In the genomic region with DNA sequence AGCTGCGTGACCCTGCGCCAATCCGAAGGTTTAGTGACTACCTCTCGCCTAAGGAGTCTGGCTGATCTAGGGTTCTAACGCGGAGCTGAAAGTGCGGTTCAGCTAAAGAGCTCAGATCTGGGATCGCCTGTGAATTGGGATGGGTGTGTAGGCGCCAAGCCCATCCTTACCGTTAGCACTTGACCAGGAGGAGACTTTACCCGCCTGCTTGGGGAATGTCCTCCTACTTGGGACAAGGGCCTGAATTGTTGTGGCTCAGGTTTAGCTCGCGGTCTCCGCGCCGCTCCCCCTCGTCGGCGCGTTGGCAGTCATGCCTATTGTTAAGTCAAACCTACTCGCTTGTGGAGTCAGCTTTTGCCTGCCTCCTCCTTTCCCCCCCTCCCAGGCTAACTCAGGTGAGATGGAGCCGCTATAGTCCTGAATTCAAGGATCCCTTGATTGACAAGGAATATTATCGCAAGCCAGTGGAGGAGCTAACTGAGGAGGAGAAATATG, we compare ENCODE assay signal across 8 cellular contexts. TPM values are rescaled to one million over a fixed set of nuclear protein-coding genes. Genes with fewer than 3 reads are reported as not detected.
DNase-seq lines count a peak whose midpoint lies in the region; ATAC-seq, FAIRE-seq and TF ChIP-seq lines count a peak whose summit lies in the region.

No MANE protein-coding gene starts in this region.

- TF ChIP-seq RAD21 in HepG2 (CRISPR knock-in tag; IDR thresholded peaks at IDR 0.05) = no peak

- H3K27me3 Mint-ChIP-seq in Calu3 (ENCODE audit: unreplicated experiment) (no peaks in the 10 kb centered on the region), astrocyte (ENCODE audit: low read depth, unreplicated experiment) (no peaks in the 10 kb centered on the region)

- 0% methylated on average over 20 of the region's 23 CpGs for WGBS in HepG2 (ENCODE audit: low lambda C conversion rate)

- H3K9me3 ChIP-seq in astrocyte (ENCODE audit: insufficient read depth, low read depth, low read length) = no peaks in the 10 kb centered on the region
- H3K9me3 ChIP-seq in HepG2 (ENCODE audit: low read length) = no peaks in the 10 kb centered on the region
- H3K9me3 ChIP-seq in tibial artery = no peaks in the 10 kb centered on the region

- CTCF ChIA-PET in Calu3 (lab: Charles Lee) = interaction anchor here (0.6 to 2.6 kb wide), 7 partner anchors 9 to 342 kb away, joined by 3 to 28 read pairs (median 4); partner anchors contain the start of gene MIF4GD
- CTCF ChIA-PET in HepG2 (lab: Yijun Ruan, JAX; ENCODE audit: low intra/inter-chr PET ratio, low total read pairs) = no interaction called here

- no peak for TF ChIP-seq POLR2A in HepG2 (IDR thresholded peaks at IDR 0.05; ENCODE audit: insufficient read depth in 1 of 2, low read depth in 2 of 2, low read length in 2 of 2)

- H3K36me3 ChIP-seq in astrocyte (ENCODE audit: insufficient read depth, low read length) (peaks cover 23% of the 10 kb centered on the region), HepG2 (replicated peaks in 1 of 2; ENCODE audit: control insufficient read depth in 1 of 2, insufficient read depth in 2 of 2, low read length in 2 of 2) (peaks cover 13 to 29% of the 10 kb centered on the region in 2 experiments), tibial artery (peaks cover 18 to 43% (median 23%) of the 10 kb centered on the region in 3 donors)

- FAIRE-seq in astrocyte (lab: Jason Lieb, UNC) (no peak), HepG2 (lab: Jason Lieb, UNC) (no peak)

- H3K4me1 ChIP-seq in astrocyte (ENCODE audit: insufficient read depth, low read length) (peaks cover 17% of the 10 kb centered on the region), HepG2 (ENCODE audit: insufficient read depth, low read length) (peaks cover 49% of the 10 kb centered on the region), tibial artery (peaks cover 6 to 35% (median 27%) of the 10 kb centered on the region in 4 donors)

- H3K79me2 ChIP-seq in astrocyte (ENCODE audit: insufficient read depth, low read length) (peaks cover 59% of the 10 kb centered on the region), HepG2 (ENCODE audit: insufficient read depth, low read length) (peaks cover 55% of the 10 kb centered on the region)

- H3K4me3 ChIP-seq in astrocyte (ENCODE audit: insufficient read depth, low read depth, low read length) = peak overlapping the region; percentile 93
- H3K4me3 ChIP-seq in HepG2 (replicated peaks in 1 of 3; ENCODE audit: insufficient read depth in 1 of 3, low read depth in 2 of 3, low read length in 3 of 3) = peak overlapping the region; percentile 72 to 89 (median 77)
- peak overlapping the region; percentile 98 for H3K4me3 ChIP-seq in tibial artery

- H3K9me3 Mint-ChIP-seq in Calu3 (ENCODE audit: low read depth, unreplicated experiment) (no peaks in the 10 kb centered on the region), astrocyte (ENCODE audit: unreplicated experiment) (no peaks in the 10 kb centered on the region)

- ATAC-seq in HG03354 (IDR thresholded peaks at IDR 0.05; ENCODE audit: poor library complexity, severe bottlenecking, unreplicated experiment) = peak; percentile 11
- peak; percentile 50 for ATAC-seq in HepG2
- ATAC-seq in GM18502 (IDR thresholded peaks at IDR 0.05; ENCODE audit: poor library complexity, unreplicated experiment) = no peak

- H3K27me3 ChIP-seq in astrocyte (ENCODE audit: insufficient read depth, low read length) = no peaks in the 10 kb centered on the region
- no peaks in the 10 kb centered on the region; a peak in 1 of 5 replicates for H3K27me3 ChIP-seq in HepG2 (ENCODE audit: control insufficient read depth in 1 of 2, insufficient read depth in 2 of 2, low read length in 2 of 2)
- no peaks in the 10 kb centered on the region for H3K27me3 ChIP-seq in tibial artery

- H2AFZ ChIP-seq in astrocyte (ENCODE audit: low read depth, low read length) (peak overlapping the region; percentile 97), HepG2 (ENCODE audit: low read length) (no peak overlapping the region)

- TF ChIP-seq EP300 in HepG2 (IDR thresholded peaks at IDR 0.05; ENCODE audit: low read depth in 2 of 2, low read length in 2 of 2) = no peak
- no peak for TF ChIP-seq EP300 in HepG2 (CRISPR knock-in tag; IDR thresholded peaks at IDR 0.05; ENCODE audit: borderline replicate concordance)

- peak overlapping the region; percentile 99 for H3K4me3 Mint-ChIP-seq in Calu3 (ENCODE audit: low read depth, unreplicated experiment)
- H3K4me3 Mint-ChIP-seq in astrocyte (ENCODE audit: unreplicated experiment) = peak overlapping the region; percentile 91

- BruUV-seq in Calu3 (replicated peaks; lab: Mats Ljungman, UMichigan) = TSS peak; percentile 69
- TSS peak; percentile 73 for BruUV-seq in HepG2 (replicated peaks; lab: Mats Ljungman, UMichigan)

- peak overlapping the region; percentile 94 for H3K4me2 ChIP-seq in astrocyte (ENCODE audit: low read length)
- H3K4me2 ChIP-seq in HepG2 (ENCODE audit: low read depth, low read length) = peak overlapping the region; percentile 95

- H3K36me3 Mint-ChIP-seq in Calu3 (ENCODE audit: insufficient read depth, unreplicated experiment) (peaks cover 55% of the 10 kb centered on the region), astrocyte (ENCODE audit: low read depth, unreplicated experiment) (no peaks in the 10 kb centered on the region)

- TF ChIP-seq CTCF in Calu3 (IDR thresholded peaks at IDR 0.05; ENCODE audit: unreplicated experiment) (no peak), astrocyte (IDR thresholded peaks at IDR 0.05; ENCODE audit: insufficient read depth, low read depth, low read length) (no peak), HepG2 (CRISPR knock-in tag; IDR thresholded peaks at IDR 0.05) (0 out of 2 replicates have a peak, but pooled peaks have one; percentile 1), tibial artery (IDR thresholded peaks at IDR 0.05) (no peak)

- H3K27ac Mint-ChIP-seq in Calu3 (ENCODE audit: unreplicated experiment) = peak overlapping the region; percentile 100
- peak overlapping the region; percentile 98 for H3K27ac Mint-ChIP-seq in astrocyte (ENCODE audit: unreplicated experiment)

- intact Hi-C loops in Calu3 (cut with micrococcal nuclease; ENCODE audit: unreplicated experiment) = no loop called here
- intact Hi-C loops in HepG2 (cut with micrococcal nuclease; ENCODE audit: unreplicated experiment) = no loop called here
- intact Hi-C loops in tibial artery (cut with DNase I; ENCODE audit: low total_unique reads) = no loop called here

- no peak for DNase-seq in Calu3
- no peak for DNase-seq in astrocyte (ENCODE audit: low read depth)
- DNase-seq in HepG2 (ENCODE audit: low spot score) = peak; percentile 34
- no peak for DNase-seq in tibial artery
- no peak for DNase-seq in ureter (ENCODE audit: low spot score)
- no peak for DNase-seq in GM19238 (ENCODE audit: insufficient read length, low spot score)

- H3K9ac ChIP-seq in astrocyte (ENCODE audit: low read length) (peak overlapping the region; percentile 97), HepG2 (ENCODE audit: insufficient read depth, low read depth, low read length) (peak overlapping the region; percentile 98)

- POLR2A ChIA-PET in HepG2 (lab: Yijun Ruan, JAX) = interaction anchor here (0.6 to 3.7 kb wide), 25 partner anchors 9 to 389 kb away, joined by 3 to 93 read pairs (median 4); partner anchors contain the start of genes ARMC7, GRB2, HID1 and MIF4GD

- in situ Hi-C loops in HepG2 (cut with HindIII; ENCODE audit: extremely low pct_ligation_motif_present, low pct_unique_long_range_greater_than_20kb) = no loop called here

- H3K27ac ChIP-seq in astrocyte (ENCODE audit: low read depth, low read length) (peak overlapping the region; percentile 100), HepG2 (ENCODE audit: extremely low read length, insufficient read depth, low read length) (peak overlapping the region; percentile 97), tibial artery (peak overlapping the region; percentile 94 to 96)

- H3K4me1 Mint-ChIP-seq in Calu3 (ENCODE audit: low read depth, unreplicated experiment) (peaks cover 25% of the 10 kb centered on the region), astrocyte (ENCODE audit: low read depth, unreplicated experiment) (peaks cover 16% of the 10 kb centered on the region)

- H4K20me1 ChIP-seq in astrocyte (ENCODE audit: insufficient read depth, low read length) (peaks cover 35% of the 10 kb centered on the region), HepG2 (ENCODE audit: insufficient read depth, low read length) (no peaks in the 10 kb centered on the region)

RNA-seq across cellular contexts. Expression of gene MRPS7, which starts 0.5 kb away (rescaled TPM):
- total RNA-seq in Calu3 (2022) (62.0 and 69.7 TPM in 2 replicates), astrocyte (50.0 and 55.0 TPM in 2 replicates), HepG2 (2016; rRNA removed; fragmentation: Illumina TruSeq; extraction: Trizol) (162 and 184 TPM in 2 replicates), ureter (57.0 TPM)
- total RNA-seq in HepG2 (2016; cell fraction: cytosol; rRNA removed; fragmentation: Illumina TruSeq; extraction: Trizol; ENCODE audit: low read depth) = 134 and 137 TPM in 2 replicates
- total RNA-seq in HepG2 (2016; cell fraction: insoluble cytoplasmic fraction; rRNA removed; fragmentation: Illumina TruSeq; extraction: Trizol) = 167 and 201 TPM in 2 replicates
- total RNA-seq in HepG2 (2016; cell fraction: membrane; rRNA removed; fragmentation: Illumina TruSeq; extraction: Trizol) = 80.5 and 88.4 TPM in 2 replicates
- total RNA-seq in HepG2 (2016; cell fraction: nucleus; rRNA removed; fragmentation: Illumina TruSeq; extraction: Trizol) = 68.8 and 73.8 TPM in 2 replicates
- polyA plus RNA-seq in HepG2 (2011; rRNA removed) = 94.2 and 97.0 TPM in 2 replicates
- polyA plus RNA-seq in HepG2 (2011; cell fraction: cytosol; rRNA removed) = 87.2 and 95.5 TPM in 2 replicates
- polyA plus RNA-seq in HepG2 (2011; cell fraction: nucleus; rRNA removed) = 63.3 and 73.0 TPM in 2 replicates
- polyA plus RNA-seq in HepG2 (2012) = 72.9 and 76.0 TPM in 2 replicates
- 45.6 and 49.3 TPM in 2 replicates for polyA plus RNA-seq in HepG2 (2016; cell fraction: cytosol; fragmentation: Illumina TruSeq; extraction: Trizol; ENCODE audit: low read depth)
- polyA plus RNA-seq in HepG2 (2016; cell fraction: insoluble cytoplasmic fraction; fragmentation: Illumina TruSeq; extraction: Trizol; ENCODE audit: low read depth) = 166 and 186 TPM in 2 replicates
- polyA plus RNA-seq in HepG2 (2016; cell fraction: membrane; fragmentation: Illumina TruSeq; extraction: Trizol; ENCODE audit: low read depth) = 55.3 and 55.7 TPM in 2 replicates
- polyA plus RNA-seq in HepG2 (2016; cell fraction: nucleus; fragmentation: Illumina TruSeq; extraction: Trizol; ENCODE audit: insufficient read depth, low read depth) = 89.9 and 111 TPM in 2 replicates
- polyA minus RNA-seq in HepG2 (2011; rRNA and poly(A)+ RNA removed; ENCODE audit: low replicate concordance) = 59.7 and 76.4 TPM in 2 replicates
- polyA minus RNA-seq in HepG2 (2011; cell fraction: cytosol; rRNA and poly(A)+ RNA removed) = 39.8 and 44.1 TPM in 2 replicates
- polyA minus RNA-seq in HepG2 (2011; cell fraction: nucleus; rRNA and poly(A)+ RNA removed) = 72.5 and 79.3 TPM in 2 replicates

RNA-seq across cellular contexts. Expression of gene GGA3, which starts 0.8 kb away (rescaled TPM):
- total RNA-seq in Calu3 (2022) (63.1 and 64.4 TPM in 2 replicates), astrocyte (25.3 and 28.5 TPM in 2 replicates), HepG2 (2016; rRNA removed; fragmentation: Illumina TruSeq; extraction: Trizol) (20.9 and 28.4 TPM in 2 replicates), ureter (61.4 TPM)
- 27.6 and 36.0 TPM in 2 replicates for total RNA-seq in HepG2 (2016; cell fraction: cytosol; rRNA removed; fragmentation: Illumina TruSeq; extraction: Trizol; ENCODE audit: low read depth)
- 19.3 and 27.1 TPM in 2 replicates for total RNA-seq in HepG2 (2016; cell fraction: insoluble cytoplasmic fraction; rRNA removed; fragmentation: Illumina TruSeq; extraction: Trizol)
- 16.9 and 18.9 TPM in 2 replicates for total RNA-seq in HepG2 (2016; cell fraction: membrane; rRNA removed; fragmentation: Illumina TruSeq; extraction: Trizol)
- 36.9 and 38.2 TPM in 2 replicates for total RNA-seq in HepG2 (2016; cell fraction: nucleus; rRNA removed; fragmentation: Illumina TruSeq; extraction: Trizol)
- polyA plus RNA-seq in HepG2 (2011; rRNA removed) = 43.7 and 50.1 TPM in 2 replicates
- polyA plus RNA-seq in HepG2 (2011; cell fraction: cytosol; rRNA removed) = 13.5 and 14.0 TPM in 2 replicates
- polyA plus RNA-seq in HepG2 (2011; cell fraction: nucleus; rRNA removed) = 250 and 284 TPM in 2 replicates
- 35.6 and 46.6 TPM in 2 replicates for polyA plus RNA-seq in HepG2 (2012)
- 2.6 and 2.9 TPM in 2 replicates for polyA plus RNA-seq in HepG2 (2016; cell fraction: cytosol; fragmentation: Illumina TruSeq; extraction: Trizol; ENCODE audit: low read depth)
- polyA plus RNA-seq in HepG2 (2016; cell fraction: insoluble cytoplasmic fraction; fragmentation: Illumina TruSeq; extraction: Trizol; ENCODE audit: low read depth) = 14.5 and 18.7 TPM in 2 replicates
- 7.5 and 8.4 TPM in 2 replicates for polyA plus RNA-seq in HepG2 (2016; cell fraction: membrane; fragmentation: Illumina TruSeq; extraction: Trizol; ENCODE audit: low read depth)
- 131 and 138 TPM in 2 replicates for polyA plus RNA-seq in HepG2 (2016; cell fraction: nucleus; fragmentation: Illumina TruSeq; extraction: Trizol; ENCODE audit: insufficient read depth, low read depth)
- polyA minus RNA-seq in HepG2 (2011; rRNA and poly(A)+ RNA removed; ENCODE audit: low replicate concordance) = 45.8 and 47.5 TPM in 2 replicates
- 11.4 and 16.5 TPM in 2 replicates for polyA minus RNA-seq in HepG2 (2011; cell fraction: cytosol; rRNA and poly(A)+ RNA removed)
- polyA minus RNA-seq in HepG2 (2011; cell fraction: nucleus; rRNA and poly(A)+ RNA removed) = 60.0 and 81.4 TPM in 2 replicates

RNA-seq across cellular contexts. Expression of gene MIF4GD, which starts 8.9 kb away (rescaled TPM):
- total RNA-seq in Calu3 (2022) (25.7 and 29.5 TPM in 2 replicates), astrocyte (3.9 and 5.0 TPM in 2 replicates), HepG2 (2016; rRNA removed; fragmentation: Illumina TruSeq; extraction: Trizol) (12.4 and 14.0 TPM in 2 replicates), ureter (19.9 TPM)
- total RNA-seq in HepG2 (2016; cell fraction: cytosol; rRNA removed; fragmentation: Illumina TruSeq; extraction: Trizol; ENCODE audit: low read depth) = 14.9 and 19.4 TPM in 2 replicates
- 12.4 and 12.8 TPM in 2 replicates for total RNA-seq in HepG2 (2016; cell fraction: insoluble cytoplasmic fraction; rRNA removed; fragmentation: Illumina TruSeq; extraction: Trizol)
- total RNA-seq in HepG2 (2016; cell fraction: membrane; rRNA removed; fragmentation: Illumina TruSeq; extraction: Trizol) = 20.2 and 27.4 TPM in 2 replicates
- total RNA-seq in HepG2 (2016; cell fraction: nucleus; rRNA removed; fragmentation: Illumina TruSeq; extraction: Trizol) = 7.5 and 8.5 TPM in 2 replicates
- 28.0 and 28.5 TPM in 2 replicates for polyA plus RNA-seq in HepG2 (2011; rRNA removed)
- 30.7 and 36.9 TPM in 2 replicates for polyA plus RNA-seq in HepG2 (2011; cell fraction: cytosol; rRNA removed)
- polyA plus RNA-seq in HepG2 (2011; cell fraction: nucleus; rRNA removed) = 22.5 and 28.6 TPM in 2 replicates
- 16.1 and 23.1 TPM in 2 replicates for polyA plus RNA-seq in HepG2 (2012)
- polyA plus RNA-seq in HepG2 (2016; cell fraction: cytosol; fragmentation: Illumina TruSeq; extraction: Trizol; ENCODE audit: low read depth) = 24.3 and 26.9 TPM in 2 replicates
- 14.3 and 16.3 TPM in 2 replicates for polyA plus RNA-seq in HepG2 (2016; cell fraction: insoluble cytoplasmic fraction; fragmentation: Illumina TruSeq; extraction: Trizol; ENCODE audit: low read depth)
- 22.6 and 27.4 TPM in 2 replicates for polyA plus RNA-seq in HepG2 (2016; cell fraction: membrane; fragmentation: Illumina TruSeq; extraction: Trizol; ENCODE audit: low read depth)
- 16.3 and 18.0 TPM in 2 replicates for polyA plus RNA-seq in HepG2 (2016; cell fraction: nucleus; fragmentation: Illumina TruSeq; extraction: Trizol; ENCODE audit: insufficient read depth, low read depth)
- 36.9 and 56.1 TPM in 2 replicates for polyA minus RNA-seq in HepG2 (2011; rRNA and poly(A)+ RNA removed; ENCODE audit: low replicate concordance)
- 8.3 and 10.2 TPM in 2 replicates for polyA minus RNA-seq in HepG2 (2011; cell fraction: cytosol; rRNA and poly(A)+ RNA removed)
- 6.3 and 6.7 TPM in 2 replicates for polyA minus RNA-seq in HepG2 (2011; cell fraction: nucleus; rRNA and poly(A)+ RNA removed)

RNA-seq across cellular contexts. Expression of gene SLC25A19, which starts 27.1 kb away (rescaled TPM):
- 26.7 and 26.8 TPM in 2 replicates for total RNA-seq in Calu3 (2022)
- 8.8 and 12.8 TPM in 2 replicates for total RNA-seq in astrocyte
- 41.4 and 42.2 TPM in 2 replicates for total RNA-seq in HepG2 (2016; rRNA removed; fragmentation: Illumina TruSeq; extraction: Trizol)
- 27.2 and 31.3 TPM in 2 replicates for total RNA-seq in HepG2 (2016; cell fraction: cytosol; rRNA removed; fragmentation: Illumina TruSeq; extraction: Trizol; ENCODE audit: low read depth)
- total RNA-seq in HepG2 (2016; cell fraction: insoluble cytoplasmic fraction; rRNA removed; fragmentation: Illumina TruSeq; extraction: Trizol) = 37.5 and 41.8 TPM in 2 replicates
- 45.2 and 53.1 TPM in 2 replicates for total RNA-seq in HepG2 (2016; cell fraction: membrane; rRNA removed; fragmentation: Illumina TruSeq; extraction: Trizol)
- total RNA-seq in HepG2 (2016; cell fraction: nucleus; rRNA removed; fragmentation: Illumina TruSeq; extraction: Trizol) = 24.9 and 25.1 TPM in 2 replicates
- 24.4 and 27.7 TPM in 2 replicates for polyA plus RNA-seq in HepG2 (2011; rRNA removed)
- 26.0 and 29.6 TPM in 2 replicates for polyA plus RNA-seq in HepG2 (2011; cell fraction: cytosol; rRNA removed)
- 33.6 and 35.5 TPM in 2 replicates for polyA plus RNA-seq in HepG2 (2011; cell fraction: nucleus; rRNA removed)
- polyA plus RNA-seq in HepG2 (2012) = 16.6 and 24.7 TPM in 2 replicates
- 24.2 and 31.6 TPM in 2 replicates for polyA plus RNA-seq in HepG2 (2016; cell fraction: cytosol; fragmentation: Illumina TruSeq; extraction: Trizol; ENCODE audit: low read depth)
- polyA plus RNA-seq in HepG2 (2016; cell fraction: insoluble cytoplasmic fraction; fragmentation: Illumina TruSeq; extraction: Trizol; ENCODE audit: low read depth) = 47.0 and 51.5 TPM in 2 replicates
- 34.4 and 46.3 TPM in 2 replicates for polyA plus RNA-seq in HepG2 (2016; cell fraction: membrane; fragmentation: Illumina TruSeq; extraction: Trizol; ENCODE audit: low read depth)
- 42.3 and 47.3 TPM in 2 replicates for polyA plus RNA-seq in HepG2 (2016; cell fraction: nucleus; fragmentation: Illumina TruSeq; extraction: Trizol; ENCODE audit: insufficient read depth, low read depth)
- 17.3 and 57.6 TPM in 2 replicates for polyA minus RNA-seq in HepG2 (2011; rRNA and poly(A)+ RNA removed; ENCODE audit: low replicate concordance)
- 9.2 and 11.1 TPM in 2 replicates for polyA minus RNA-seq in HepG2 (2011; cell fraction: cytosol; rRNA and poly(A)+ RNA removed)
- 14.4 and 14.5 TPM in 2 replicates for polyA minus RNA-seq in HepG2 (2011; cell fraction: nucleus; rRNA and poly(A)+ RNA removed)
- 8.8 TPM for total RNA-seq in ureter

RNA-seq across cellular contexts. Expression of gene NUP85, which starts 56.7 kb away (rescaled TPM):
- total RNA-seq in Calu3 (2022) (116 and 117 TPM in 2 replicates), astrocyte (37.3 and 44.3 TPM in 2 replicates), HepG2 (2016; rRNA removed; fragmentation: Illumina TruSeq; extraction: Trizol) (122 and 124 TPM in 2 replicates), ureter (88.6 TPM)
- total RNA-seq in HepG2 (2016; cell fraction: cytosol; rRNA removed; fragmentation: Illumina TruSeq; extraction: Trizol; ENCODE audit: low read depth) = 32.8 and 35.7 TPM in 2 replicates
- 119 and 122 TPM in 2 replicates for total RNA-seq in HepG2 (2016; cell fraction: insoluble cytoplasmic fraction; rRNA removed; fragmentation: Illumina TruSeq; extraction: Trizol)
- total RNA-seq in HepG2 (2016; cell fraction: membrane; rRNA removed; fragmentation: Illumina TruSeq; extraction: Trizol) = 28.2 and 37.8 TPM in 2 replicates
- total RNA-seq in HepG2 (2016; cell fraction: nucleus; rRNA removed; fragmentation: Illumina TruSeq; extraction: Trizol) = 112 and 113 TPM in 2 replicates
- 79.4 and 89.1 TPM in 2 replicates for polyA plus RNA-seq in HepG2 (2011; rRNA removed)
- 64.8 and 78.3 TPM in 2 replicates for polyA plus RNA-seq in HepG2 (2011; cell fraction: cytosol; rRNA removed)
- polyA plus RNA-seq in HepG2 (2011; cell fraction: nucleus; rRNA removed) = 303 and 416 TPM in 2 replicates
- polyA plus RNA-seq in HepG2 (2012) = 34.4 and 62.5 TPM in 2 replicates
- 17.2 and 18.1 TPM in 2 replicates for polyA plus RNA-seq in HepG2 (2016; cell fraction: cytosol; fragmentation: Illumina TruSeq; extraction: Trizol; ENCODE audit: low read depth)
- polyA plus RNA-seq in HepG2 (2016; cell fraction: insoluble cytoplasmic fraction; fragmentation: Illumina TruSeq; extraction: Trizol; ENCODE audit: low read depth) = 81.2 and 85.9 TPM in 2 replicates
- polyA plus RNA-seq in HepG2 (2016; cell fraction: membrane; fragmentation: Illumina TruSeq; extraction: Trizol; ENCODE audit: low read depth) = 16.9 and 17.7 TPM in 2 replicates
- 226 and 250 TPM in 2 replicates for polyA plus RNA-seq in HepG2 (2016; cell fraction: nucleus; fragmentation: Illumina TruSeq; extraction: Trizol; ENCODE audit: insufficient read depth, low read depth)
- polyA minus RNA-seq in HepG2 (2011; rRNA and poly(A)+ RNA removed; ENCODE audit: low replicate concordance) = 91.6 and 267 TPM in 2 replicates
- polyA minus RNA-seq in HepG2 (2011; cell fraction: cytosol; rRNA and poly(A)+ RNA removed) = 23.6 and 24.5 TPM in 2 replicates
- polyA minus RNA-seq in HepG2 (2011; cell fraction: nucleus; rRNA and poly(A)+ RNA removed) = 69.2 and 70.3 TPM in 2 replicates
